In the genomic region with DNA sequence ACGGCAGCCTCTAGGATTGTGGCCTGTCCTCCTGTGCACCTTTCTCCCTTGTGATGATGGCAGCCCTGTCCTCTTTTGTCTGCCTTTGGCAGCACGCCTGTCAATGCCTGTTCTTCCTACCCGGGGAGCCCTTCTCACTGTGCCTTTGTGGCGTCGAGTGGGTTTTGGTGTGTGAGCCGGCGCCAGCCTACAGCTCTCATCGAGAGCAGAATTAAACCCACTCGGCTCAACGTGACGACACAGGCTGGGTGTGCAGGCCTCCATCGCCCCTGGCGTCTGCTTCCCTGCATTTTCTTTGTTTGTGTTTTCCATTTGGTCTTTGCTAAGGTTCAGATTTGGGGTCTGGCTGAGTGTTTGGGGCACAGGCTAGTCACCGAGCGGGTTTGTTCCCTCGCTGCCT, we compare ENCODE assay signal across 27 cellular contexts. TPM values are rescaled to one million over a fixed set of nuclear protein-coding genes. Genes with fewer than 3 reads are reported as not detected.
"Had no signal": no experiment of that assay in that cellular context is flagged by ENCODE, and none has a peak within 500 bp of the region (broad histone marks: within the 10 kb centered on the region; RNA-seq: fewer than 3 reads in every experiment).

No MANE protein-coding gene starts in this region.

- H2AFZ ChIP-seq: hepatocyte had no signal

- DNase-seq: activated CD4-positive, alpha-beta T cell treated with anti-CD3 and anti-CD28 coated beads, Interleukin-2, amount 50 U/mL, for 1 hour; activated CD8-positive, alpha-beta memory T cell treated with anti-CD3 and anti-CD28 coated beads for 24 hours; activated CD8-positive, alpha-beta memory T cell treated with anti-CD3 and anti-CD28 coated beads, Interleukin-2, amount 50 U/mL, for 48 hours; activated naive CD4-positive, alpha-beta T cell; adrenal gland; cerebellar nuclear complex; effector CD8-positive, alpha-beta T cell; esophagus squamous epithelium; mucosa of descending colon; naive thymus-derived CD4-positive, alpha-beta T cell; nucleus accumbens; stimulated activated CD4-positive, alpha-beta T cell treated with anti-CD3 and anti-CD28 coated beads, Interleukin-2, amount 100 ng/mL, for 24 hours; stimulated activated naive CD8-positive, alpha-beta T cell treated with anti-CD3 and anti-CD28 coated beads, Interleukin-15, amount 100 ng/mL, for 72 hours; T-cell; transverse colon had no signal

- H3K27me3 ChIP-seq: adrenal gland, esophagus squamous epithelium, hepatocyte, suprapubic skin, transverse colon had no signal

- ATAC-seq: activated CD4-positive, CD25-positive, alpha-beta regulatory T cell treated with anti-CD3 and anti-CD28 coated beads, Interleukin-2, amount 50 U/mL, for 24 hours; mucosa of descending colon; naive thymus-derived CD4-positive, alpha-beta T cell; SK-N-SH treated with all-trans-retinoic acid at 6 μM for 48 hours; stimulated activated naive CD8-positive, alpha-beta T cell treated with anti-CD3 and anti-CD28 coated beads, Interleukin-15, amount 100 ng/mL, for 72 hours had no signal

- H3K79me2 ChIP-seq: hepatocyte had no signal

- H3K4me3 ChIP-seq: adrenal gland, esophagus squamous epithelium, hepatocyte, mucosa of descending colon, suprapubic skin, transverse colon had no signal

- FAIRE-seq: astrocyte had no signal

- H3K27ac Mint-ChIP-seq: dendritic cell treated with granulocyte-macrophage colony-stimulating factor and Interleukin-4, amounts not matched to agents 40 ng/mL and 50 ng/mL, for 4 days; memory B cell; progenitor cell of endocrine pancreas had no signal

- H3K9me3 ChIP-seq: adrenal gland, esophagus squamous epithelium, mucosa of descending colon, suprapubic skin, transverse colon had no signal

- H3K4me1 ChIP-seq: adrenal gland, esophagus squamous epithelium, suprapubic skin, transverse colon had no signal

- H3K9me3 Mint-ChIP-seq: memory B cell had no signal

- H3K4me2 ChIP-seq: hepatocyte had no signal

- H3K27ac ChIP-seq: adrenal gland, esophagus squamous epithelium, hepatocyte, suprapubic skin, transverse colon had no signal

- H3K27me3 Mint-ChIP-seq: dendritic cell treated with granulocyte-macrophage colony-stimulating factor and Interleukin-4, amounts not matched to agents 40 ng/mL and 50 ng/mL, for 4 days; memory B cell; naive thymus-derived CD4-positive, alpha-beta T cell; progenitor cell of endocrine pancreas; stimulated activated naive CD8-positive, alpha-beta T cell treated with anti-CD3 and anti-CD28 coated beads, Interleukin-15, amount 100 ng/mL, for 72 hours; T-cell had no signal

- H3K4me3 Mint-ChIP-seq: dendritic cell treated with granulocyte-macrophage colony-stimulating factor and Interleukin-4, amounts not matched to agents 40 ng/mL and 50 ng/mL, for 4 days; memory B cell; naive thymus-derived CD4-positive, alpha-beta T cell; T-cell had no signal

RNA-seq across cellular contexts. Expression of a gene that starts 58.8 kb away (rescaled TPM):
- total RNA-seq: adrenal gland; astrocyte; bronchial epithelial cell; esophagus squamous epithelium; glomerular endothelial cell; hepatocyte; liver; mucosa of descending colon; naive thymus-derived CD4-positive, alpha-beta T cell; progenitor cell of endocrine pancreas; skeletal muscle tissue; suprapubic skin; T-cell; transverse colon had no signal
- polyA plus RNA-seq: adrenal gland; hepatocyte; liver; naive thymus-derived CD4-positive, alpha-beta T cell had no signal
